1 cellular context compared by ENCODE assay signal in genomic region chr21:29356810-29357209, GRCh38.
TF ChIP-seq lines count a peak whose summit lies in the region.
"Not testable (repeated sequence)": the region's sequence is repeated elsewhere in the genome, so short reads cannot be mapped to it uniquely, and the experiment has no call there.

No MANE protein-coding gene starts in this region.

TF ChIP-seq in K562, 482 proteins besides CTCF, POLR2A, EP300 and RAD21 (continued from another document):
- TF ChIP-seq ZNF592 (IDR thresholded peaks at IDR 0.05) (peak; percentile 40; the same call in 1 of the 2 replicates), TEAD4 (IDR thresholded peaks at IDR 0.05; ENCODE audit: low read length) (peak; percentile 70), ATF3 (IDR thresholded peaks at IDR 0.05) (peak; percentile 21; the same call in 1 of the 2 replicates), ATF4 (CRISPR knock-in tag; IDR thresholded peaks at IDR 0.05) (0 out of 2 replicates have a peak, but pooled peaks have one; percentile 15), ARID1B (IDR thresholded peaks at IDR 0.05) (peak; percentile 90), TAL1 (IDR thresholded peaks at IDR 0.05) (peak; percentile 80), TRIM24 (IDR thresholded peaks at IDR 0.05) (peak; percentile 74 to 86), MTA1 (IDR thresholded peaks at IDR 0.05; ENCODE audit: borderline replicate concordance) (0 out of 2 replicates have a peak, but pooled peaks have one; percentile 34), KLF16 (IDR thresholded peaks at IDR 0.05) (peak; percentile 52; the same call in 1 of the 2 replicates), HBP1 (CRISPR knock-in tag; IDR thresholded peaks at IDR 0.05) (0 out of 2 replicates have a peak, but pooled peaks have one; percentile 51), HDAC1 (IDR thresholded peaks at IDR 0.05) (peak in 1 of 2 experiments; percentile 29; a peak in 1 of 4 replicates), MTA2 (IDR thresholded peaks at IDR 0.05; ENCODE audit: low read depth) (peak; percentile 60), SOX6 (IDR thresholded peaks at IDR 0.05) (peak; percentile 83), ZNF449 (CRISPR knock-in tag; IDR thresholded peaks at IDR 0.05) (0 out of 2 replicates have a peak, but pooled peaks have one; percentile 13), MYNN (IDR thresholded peaks at IDR 0.05) (0 out of 2 replicates have a peak, but pooled peaks have one; percentile 18), NCOR1 (IDR thresholded peaks at IDR 0.05) (peak; percentile 73), SMARCA4 (IDR thresholded peaks at IDR 0.05) (peak; percentile 86), HMBOX1 (IDR thresholded peaks at IDR 0.05) (0 out of 2 replicates have a peak, but pooled peaks have one; percentile 34), ATF7 (IDR thresholded peaks at IDR 0.05) (0 out of 2 replicates have a peak, but pooled peaks have one; percentile 38), ARID3A (IDR thresholded peaks at IDR 0.05; ENCODE audit: borderline replicate concordance, low read depth, low read length) (0 out of 2 replicates have a peak, but pooled peaks have one; percentile 16), NCOA2 (IDR thresholded peaks at IDR 0.05; ENCODE audit: partially characterized antibody in 2 of 2) (peak in 1 of 2 experiments; percentile 82), FOXK2 (conservative IDR thresholded peaks at IDR 0.05 in 1 of 2, IDR thresholded peaks at IDR 0.05 in 1 of 2; ENCODE audit: low read depth in 2 of 2) (peak; percentile 53 to 54; a peak in 1 of 4 replicates), SMARCC2 (IDR thresholded peaks at IDR 0.05; ENCODE audit: low read depth) (0 out of 2 replicates have a peak, but pooled peaks have one; percentile 43), SMARCE1 (IDR thresholded peaks at IDR 0.05) (peak; percentile 49; the same call in 1 of the 2 replicates), DPF2 (IDR thresholded peaks at IDR 0.05) (peak; percentile 79), DMBX1 (CRISPR knock-in tag; IDR thresholded peaks at IDR 0.05; ENCODE audit: borderline replicate concordance) (peak; percentile 26; the same call in 1 of the 2 replicates), CBFA2T3 (IDR thresholded peaks at IDR 0.05) (peak; percentile 81), TCF3 (CRISPR knock-in tag; IDR thresholded peaks at IDR 0.05) (peak; percentile 81), ARNT (IDR thresholded peaks at IDR 0.05) (peak in 1 of 2 experiments; percentile 28; a peak in 1 of 4 replicates)
- not testable (repeated sequence) for TF ChIP-seq TEAD4 (CRISPR knock-in tag; IDR thresholded peaks at IDR 0.05; ENCODE audit: borderline replicate concordance); ATF3 (CRISPR knock-in tag; conservative IDR thresholded peaks at IDR 0.05); MYNN (CRISPR knock-in tag; IDR thresholded peaks at IDR 0.05)
